Comparison of ENCODE assay signal across 13 cellular contexts in genomic region chr3:182323898-182324297, GRCh38.
"Had no signal": no experiment of that assay in that cellular context is flagged by ENCODE, and none has a peak within 500 bp of the region (broad histone marks: within the 10 kb centered on the region; RNA-seq: fewer than 3 reads in every experiment).

No MANE protein-coding gene starts in this region.

- H3K4me3 ChIP-seq: adrenal gland, psoas muscle, right lobe of liver, suprapubic skin had no signal

- H3K27ac ChIP-seq: adrenal gland, foreskin keratinocyte, psoas muscle, right lobe of liver, suprapubic skin, WERI-Rb-1 had no signal

- H3K27me3 ChIP-seq: adrenal gland, foreskin keratinocyte, right lobe of liver, suprapubic skin had no signal

- H3K36me3 ChIP-seq: adrenal gland, right lobe of liver, suprapubic skin, WERI-Rb-1 had no signal

- H3K9me3 ChIP-seq: adrenal gland, psoas muscle, right lobe of liver had no signal

- DNase-seq: activated CD4-positive, alpha-beta memory T cell treated with anti-CD3 and anti-CD28 coated beads, Interleukin-2, amount 10 ng/mL, durations not matched to agents 7 days and 5 days; activated CD4-positive, alpha-beta T cell treated with anti-CD3 and anti-CD28 coated beads for 4 hours; activated effector memory CD4-positive, alpha-beta T cell treated with Interleukin-2 at 50 U/mL for 16 hours; activated T-cell treated with anti-CD3 and anti-CD28 coated beads, Interleukin-2, amount 50 U/mL, for 24 hours; adrenal gland; cortex of kidney; effector CD8-positive, alpha-beta T cell; occipital lobe; psoas muscle; right lobe of liver; WERI-Rb-1 had no signal

- H3K4me1 ChIP-seq: adrenal gland, foreskin keratinocyte, psoas muscle, right lobe of liver, suprapubic skin had no signal
